Comparison of ENCODE assay signal across 8 cellular contexts in genomic region chr19:42176649-42176989, GRCh38. TPM values are rescaled to one million over a fixed set of nuclear protein-coding genes. Genes with fewer than 3 reads are reported as not detected.
DNase-seq lines count a peak whose midpoint lies in the region; ATAC-seq and TF ChIP-seq lines count a peak whose summit lies in the region.

No MANE protein-coding gene starts in this region.

- H3K4me1 ChIP-seq in GM23248 (ENCODE audit: insufficient read depth), result peaks cover 7% of the 10 kb centered on the region; the same call in 1 of the 2 replicates
- H3K4me1 ChIP-seq in iPS-15b (ENCODE audit: control insufficient read depth, insufficient read depth, low read length), result peaks cover 4% of the 10 kb centered on the region

- no peaks in the 10 kb centered on the region for H4K20me1 ChIP-seq in GM23248 (ENCODE audit: insufficient read depth)

- H3K9ac ChIP-seq in GM23248 (peak overlapping the region; percentile 56), iPS-15b (ENCODE audit: low read depth, low read length) (no peak overlapping the region)

- H3K4me2 ChIP-seq in GM23248 (ENCODE audit: unreplicated experiment), result peak overlapping the region; percentile 96

- no peaks in the 10 kb centered on the region for H3K9me2 ChIP-seq in GM23248 (ENCODE audit: insufficient read depth)

- H3K27ac ChIP-seq in 22Rv1 (peak overlapping the region; percentile 68), GM23248 (no peak overlapping the region)

- DNase-seq in GM23248, result peak; percentile 75
- no peak for DNase-seq in stimulated activated naive CD8-positive, alpha-beta T cell treated with anti-CD3 and anti-CD28 coated beads, Interleukin-15, Interleukin-2, amounts not matched to agents 100 U/mL and 50 U/mL, for 24 hours
- DNase-seq in pons (ENCODE audit: low spot score), result no peak
- no peak for DNase-seq in SKM-1 treated with dmso at 0.1 percent for 144 hours (lab: John Stamatoyannopoulos, UW; ENCODE audit: unreplicated experiment)

- no peaks in the 10 kb centered on the region for H3K9me3 ChIP-seq in GM23248 (ENCODE audit: low read depth)
- H3K9me3 ChIP-seq in iPS-15b (ENCODE audit: control insufficient read depth, insufficient read depth, low read length), result no peaks in the 10 kb centered on the region

- H3K36me3 Mint-ChIP-seq in activated T-helper 17 cell treated with anti-CD3 and anti-CD28 coated beads, Interleukin-2, amount 50 U/mL, for 72 hours (ENCODE audit: low read depth), result no peaks in the 10 kb centered on the region

- peaks cover 19% of the 10 kb centered on the region for H3K27me3 Mint-ChIP-seq in activated T-helper 17 cell treated with anti-CD3 and anti-CD28 coated beads, Interleukin-2, amount 50 U/mL, for 72 hours

- H3K27me3 ChIP-seq in GM23248 (replicated peaks; ENCODE audit: insufficient read depth) (peaks cover 42% of the 10 kb centered on the region), iPS-15b (ENCODE audit: control insufficient read depth, insufficient read depth, low read length) (peaks cover 72% of the 10 kb centered on the region)

- H3K36me3 ChIP-seq in GM23248 (ENCODE audit: low read depth) (no peaks in the 10 kb centered on the region), iPS-15b (ENCODE audit: control insufficient read depth, insufficient read depth, low read length) (no peaks in the 10 kb centered on the region)

- ATAC-seq in activated T-helper 17 cell treated with anti-CD3 and anti-CD28 coated beads, Interleukin-2, amount 50 U/mL, for 72 hours (replicated peaks), result peak; percentile 62
- peak; percentile 38 for ATAC-seq in stimulated activated naive CD8-positive, alpha-beta T cell treated with anti-CD3 and anti-CD28 coated beads, Interleukin-15, Interleukin-2, amounts not matched to agents 100 U/mL and 50 U/mL, for 24 hours
- no peak for ATAC-seq in GM21576 (IDR thresholded peaks at IDR 0.05; ENCODE audit: unreplicated experiment)

- peak overlapping the region; percentile 86 for H2AFZ ChIP-seq in GM23248

- no peaks in the 10 kb centered on the region for H3K9me3 Mint-ChIP-seq in activated T-helper 17 cell treated with anti-CD3 and anti-CD28 coated beads, Interleukin-2, amount 50 U/mL, for 72 hours

- peaks cover 7% of the 10 kb centered on the region; the same call in 1 of the 2 replicates for H3F3A ChIP-seq in GM23248 (ENCODE audit: insufficient read depth)

- WGBS in GM23248 (ENCODE audit: low coverage in 1 of 2, low lambda C conversion rate in 2 of 2, missing lambda C conversion rate in 2 of 2), 2 experiments, result 1 to 2% methylated on average over 25 to 31 of the region's 31 CpGs

- no peak for TF ChIP-seq CTCF in 22Rv1 (IDR thresholded peaks at IDR 0.05)

- peak overlapping the region; percentile 86 for H3K4me3 ChIP-seq in GM23248
- H3K4me3 ChIP-seq in iPS-15b (ENCODE audit: low read depth, low read length), result peak overlapping the region; percentile 59

- peak overlapping the region; percentile 79 for H3K4me3 Mint-ChIP-seq in activated T-helper 17 cell treated with anti-CD3 and anti-CD28 coated beads, Interleukin-2, amount 50 U/mL, for 72 hours

- in situ Hi-C loops in GM23248 (cut with MboI), result no loop called here

- peaks cover 17% of the 10 kb centered on the region for H3K4me1 Mint-ChIP-seq in activated T-helper 17 cell treated with anti-CD3 and anti-CD28 coated beads, Interleukin-2, amount 50 U/mL, for 72 hours

- no peaks in the 10 kb centered on the region for H3K79me2 ChIP-seq in GM23248 (ENCODE audit: insufficient read depth)

- peak overlapping the region; percentile 14 for H3K27ac Mint-ChIP-seq in activated T-helper 17 cell treated with anti-CD3 and anti-CD28 coated beads, Interleukin-2, amount 50 U/mL, for 72 hours

RNA-seq across cellular contexts. Expression of gene DEDD2, which starts 40.9 kb away (rescaled TPM):
- total RNA-seq in GM23248 (2014; rRNA removed; shearing (Covaris generic)), result 27.8 and 34.7 TPM in 2 replicates
- polyA plus RNA-seq in GM23248 (2016; fragmentation: Nextera tagmentation; extraction: Ambion mirVana), result 21.1 and 22.5 TPM in 2 replicates
- total RNA-seq in activated T-helper 17 cell treated with anti-CD3 and anti-CD28 coated beads, Interleukin-2, amount 50 U/mL, for 72 hours, result 10 to 100 TPM; 37.4 to 45.7 TPM

RNA-seq across cellular contexts. Expression of gene ZNF526, which starts 43.5 kb away (rescaled TPM):
- total RNA-seq in GM23248 (2014; rRNA removed; shearing (Covaris generic)), result 7.8 and 8.7 TPM in 2 replicates
- 10.2 and 10.5 TPM in 2 replicates for polyA plus RNA-seq in GM23248 (2016; fragmentation: Nextera tagmentation; extraction: Ambion mirVana)
- total RNA-seq in activated T-helper 17 cell treated with anti-CD3 and anti-CD28 coated beads, Interleukin-2, amount 50 U/mL, for 72 hours, result 10 to 100 TPM; 17.2 to 18.0 TPM

RNA-seq across cellular contexts. Expression of gene POU2F2, which starts 44.4 kb away (rescaled TPM):
- total RNA-seq in GM23248 (2014; rRNA removed; shearing (Covaris generic)), result 0.38 and 1.5 TPM in 2 replicates
- polyA plus RNA-seq in GM23248 (2016; fragmentation: Nextera tagmentation; extraction: Ambion mirVana), result 3.0 and 4.6 TPM in 2 replicates
- 10 to 100 TPM; 33.1 to 95.9 TPM for total RNA-seq in activated T-helper 17 cell treated with anti-CD3 and anti-CD28 coated beads, Interleukin-2, amount 50 U/mL, for 72 hours

Comparison
In these comparisons a context has a peak if more than half of its experiments do, and no peak if none do; other contexts are left out.
1. RNA of gene POU2F2, which starts 44.4 kb away (total RNA-seq): 33.1 to 95.9 TPM in activated T-helper 17 cell treated with anti-CD3 and anti-CD28 coated beads, Interleukin-2, amount 50 U/mL, for 72 hours; 0.38 to 1.5 TPM in GM23248; every median in the first group is over 10 times any median in the second.